ENCODE assay signal across 1 cellular context in the genomic region with DNA sequence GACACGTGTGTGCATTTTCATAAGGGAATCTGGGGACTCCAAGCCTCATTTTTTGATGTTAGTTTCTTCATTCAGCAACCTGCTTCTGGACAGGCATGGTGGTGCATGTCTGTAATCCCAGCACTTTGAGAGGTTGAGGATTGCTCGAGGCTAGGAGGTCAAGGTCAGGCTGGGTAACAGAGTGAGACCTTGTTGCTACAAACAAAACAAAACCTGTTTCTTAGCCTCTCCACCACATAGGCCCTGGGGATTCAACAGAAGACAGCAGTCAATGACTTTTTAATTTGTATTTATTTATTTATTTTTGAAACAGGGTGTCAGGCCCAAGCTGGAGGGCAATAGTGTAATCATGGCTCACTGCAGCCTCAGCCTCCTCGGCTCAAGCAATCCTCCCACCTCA.
TF ChIP-seq lines count a peak whose summit lies in the region.

No MANE protein-coding gene starts in this region.

TF ChIP-seq in HepG2, 621 proteins besides CTCF, POLR2A, EP300 and RAD21:
- TF ChIP-seq NFE2 (CRISPR knock-in tag; IDR thresholded peaks at IDR 0.05) (no peak), NR2F6 (IDR thresholded peaks at IDR 0.05) (peak; percentile 63), NR2F6 (CRISPR knock-in tag; IDR thresholded peaks at IDR 0.05) (peak; percentile 77), RXRB (CRISPR knock-in tag; IDR thresholded peaks at IDR 0.05; ENCODE audit: borderline replicate concordance) (0 out of 2 replicates have a peak, but pooled peaks have one; percentile 24), NR2F1 (CRISPR knock-in tag; IDR thresholded peaks at IDR 0.05) (peak in 1 of 2 experiments; percentile 68; a peak in 3 of 4 replicates), FOXM1 (CRISPR knock-in tag; IDR thresholded peaks at IDR 0.05) (no peak), RARA (CRISPR knock-in tag; IDR thresholded peaks at IDR 0.05) (peak; percentile 68; the same call in 1 of the 2 replicates), ZNF770 (CRISPR knock-in tag; IDR thresholded peaks at IDR 0.05) (peak; percentile 86)
